ENCODE assay signal across 1 cellular context in genomic region chr7:105811189-105811847, GRCh38.
TF ChIP-seq lines count a peak whose summit lies in the region.

No MANE protein-coding gene starts in this region.

TF ChIP-seq in WTC11, 78 proteins besides CTCF, POLR2A, EP300 and RAD21 (continued from another document):
- TF ChIP-seq ZNF532 (CRISPR knock-in tag; IDR thresholded peaks at IDR 0.05; ENCODE audit: borderline replicate concordance), result no peak
TF ChIP-seq in WTC11: peak in this region for 0.
